Comparison of ENCODE assay signal across 8 cellular contexts in genomic region chr1:1910033-1910465, GRCh38. TPM values are rescaled to one million over a fixed set of nuclear protein-coding genes. Genes with fewer than 3 reads are reported as not detected.
DNase-seq lines count a peak whose midpoint lies in the region; ATAC-seq, FAIRE-seq and TF ChIP-seq lines count a peak whose summit lies in the region.

No MANE protein-coding gene starts in this region.

- no peaks in the 10 kb centered on the region for H4K20me1 ChIP-seq in OCI-LY3 (ENCODE audit: insufficient read depth, low read length)

- no peaks in the 10 kb centered on the region for H3K9me3 Mint-ChIP-seq in CD4-positive, alpha-beta T cell

- no peak overlapping the region for H4K91ac ChIP-seq in neuronal stem cell (ENCODE audit: low read depth, low read length, poor library complexity)

- no peaks in the 10 kb centered on the region for H3K9me3 ChIP-seq in CD4-positive, alpha-beta T cell (ENCODE audit: control insufficient read depth, low read length)
- no peaks in the 10 kb centered on the region for H3K9me3 ChIP-seq in OCI-LY3 (ENCODE audit: insufficient read depth, low read length)
- H3K9me3 ChIP-seq in neuronal stem cell (replicated peaks in 1 of 2; ENCODE audit: control insufficient read depth in 2 of 2, insufficient read depth in 1 of 2, low read depth in 1 of 2, low read length in 2 of 2), result no peaks in the 10 kb centered on the region

- H3K4me3 ChIP-seq in OCI-LY3 (ENCODE audit: low read length), result peak overlapping the region; percentile 73; the same call in 1 of the 2 replicates
- H3K4me3 ChIP-seq in neuronal stem cell (ENCODE audit: low read length in 2 of 2), result no peak overlapping the region

- no peak overlapping the region for H3K18ac ChIP-seq in neuronal stem cell (ENCODE audit: low read length)

- H2AK5ac ChIP-seq in neuronal stem cell (ENCODE audit: low read depth, low read length), result no peak overlapping the region

- H3K4me1 ChIP-seq in OCI-LY3 (ENCODE audit: low read length) (peaks cover 45% of the 10 kb centered on the region), neuronal stem cell (ENCODE audit: control insufficient read depth in 2 of 2, insufficient read depth in 1 of 2, low read depth in 1 of 2, low read length in 2 of 2) (peaks cover 5 to 6% of the 10 kb centered on the region in 2 donors)

- peaks cover 8% of the 10 kb centered on the region; the same call in 1 of the 2 replicates for H3K79me2 ChIP-seq in OCI-LY3 (ENCODE audit: low read length)

- WGBS in neuronal stem cell (ENCODE audit: extremely low coverage in 2 of 2, insufficient read length in 2 of 2, insufficient replicate concordance in 1 of 2), 2 donors, result no CpG with 5 or more reads among the region's 6 CpGs

- peak overlapping the region; percentile 35 for H3K27ac ChIP-seq in CD4-positive, alpha-beta T cell (ENCODE audit: low read depth, low read length)
- H3K27ac ChIP-seq in OCI-LY3 (ENCODE audit: low read length), result peak overlapping the region; percentile 29
- H3K27ac ChIP-seq in neuronal stem cell (replicated peaks; ENCODE audit: low read length), result no peak overlapping the region

- peaks cover 6% of the 10 kb centered on the region for H3K4me1 Mint-ChIP-seq in CD4-positive, alpha-beta T cell (ENCODE audit: low read depth)

- H2BK12ac ChIP-seq in neuronal stem cell (ENCODE audit: low read length), result no peak overlapping the region

- no peak overlapping the region for H2BK15ac ChIP-seq in neuronal stem cell (ENCODE audit: low read length)

- no peaks in the 10 kb centered on the region for H3K36me3 Mint-ChIP-seq in CD4-positive, alpha-beta T cell (ENCODE audit: low read depth)

- no peak overlapping the region for H2BK5ac ChIP-seq in neuronal stem cell (ENCODE audit: low read length)

- no peak overlapping the region for H3K4ac ChIP-seq in neuronal stem cell (ENCODE audit: low read length)

- H3K14ac ChIP-seq in neuronal stem cell (ENCODE audit: low read length), result no peak overlapping the region

- no peaks in the 10 kb centered on the region for H3K27me3 ChIP-seq in CD4-positive, alpha-beta T cell (ENCODE audit: control insufficient read depth, insufficient read depth, low read length)
- H3K27me3 ChIP-seq in OCI-LY3 (ENCODE audit: low read depth, low read length) (no peaks in the 10 kb centered on the region), neuronal stem cell (ENCODE audit: control insufficient read depth in 3 of 3, insufficient read depth in 3 of 3, low read depth in 1 of 3, low read length in 3 of 3) (peaks cover 0 to 17% (median 3%) of the 10 kb centered on the region in 3 experiments)

- peak overlapping the region; percentile 42 for H3K4me2 ChIP-seq in OCI-LY3 (ENCODE audit: low read length)
- no peak overlapping the region for H3K4me2 ChIP-seq in neuronal stem cell (ENCODE audit: insufficient read depth, low read length, poor library complexity, severe bottlenecking)

- POLR2A ChIA-PET in CD4-positive, alpha-beta T cell (lab: Charles Lee), result interaction anchor here (1.1 to 2.3 kb wide), 10 partner anchors 8 to 534 kb away, joined by 3 to 23 read pairs (median 6); partner anchors contain the start of genes CCNL2, CDK11A, MIB2 and TMEM52

- no peak for TF ChIP-seq CTCF in CD4-positive, alpha-beta T cell (IDR thresholded peaks at IDR 0.05)
- no peak for TF ChIP-seq CTCF in OCI-LY3 (IDR thresholded peaks at IDR 0.05; ENCODE audit: low read depth, low read length)

- H3K27me3 Mint-ChIP-seq in CD4-positive, alpha-beta T cell, result no peaks in the 10 kb centered on the region

- intact Hi-C loops in CD4-positive, alpha-beta T cell (cut with DNase I, micrococcal nuclease), result no loop called here

- no peaks in the 10 kb centered on the region for H3K36me3 ChIP-seq in OCI-LY3 (replicated peaks; ENCODE audit: low read depth, low read length)
- no peaks in the 10 kb centered on the region for H3K36me3 ChIP-seq in neuronal stem cell (replicated peaks in 1 of 2; ENCODE audit: control insufficient read depth in 2 of 2, insufficient read depth in 2 of 2, low read length in 2 of 2)

- peak; percentile 50 for FAIRE-seq in endometrium (lab: Jason Lieb, UNC)
- no peak for FAIRE-seq in urothelium cell line (lab: Jason Lieb, UNC)

- H2BK120ac ChIP-seq in neuronal stem cell (ENCODE audit: low read depth, low read length), result no peak overlapping the region

- no peak overlapping the region for H4K8ac ChIP-seq in neuronal stem cell (ENCODE audit: low read depth, low read length)

- CTCF ChIA-PET in CD4-positive, alpha-beta T cell (lab: Charles Lee), result interaction anchor here (1.5 to 2.3 kb wide), 4 partner anchors 8 to 296 kb away, joined by 3 to 13 read pairs (median 4); partner anchors contain the start of gene TMEM52

- H3K23ac ChIP-seq in neuronal stem cell (ENCODE audit: low read depth, low read length, poor library complexity), result no peak overlapping the region

- H3K79me1 ChIP-seq in neuronal stem cell (ENCODE audit: low read depth, low read length), result peaks cover 3% of the 10 kb centered on the region

- H3K27ac Mint-ChIP-seq in CD4-positive, alpha-beta T cell, result peak overlapping the region; percentile 88

- H3K9ac ChIP-seq in OCI-LY3 (ENCODE audit: low read length) (peak overlapping the region; percentile 30; the same call in 1 of the 2 replicates), neuronal stem cell (ENCODE audit: low read depth, low read length, poor library complexity) (no peak overlapping the region)

- H3K4me3 Mint-ChIP-seq in CD4-positive, alpha-beta T cell, result peak overlapping the region; percentile 86

- DNase-seq in CD4-positive, alpha-beta T cell, result no peak
- DNase-seq in neuronal stem cell (ENCODE audit: low spot score) (no peak), iPS-NIHi7 (ENCODE audit: extremely low spot score) (no peak), urothelium cell line (ENCODE audit: low spot score) (no peak)

- no peak overlapping the region; the same call in 1 of the 2 replicates for H2AFZ ChIP-seq in OCI-LY3 (ENCODE audit: low read depth, low read length)
- peak overlapping the region; percentile 72 for H2AFZ ChIP-seq in neuronal stem cell (ENCODE audit: low read length)

- no peak for ATAC-seq in CD4-positive, alpha-beta T cell (ENCODE audit: poor library complexity)
- ATAC-seq in GM21619 (IDR thresholded peaks at IDR 0.05; ENCODE audit: unreplicated experiment) (no peak), HG02973 (IDR thresholded peaks at IDR 0.05; ENCODE audit: unreplicated experiment) (no peak)

RNA-seq across cellular contexts. Expression of gene CALML6, which starts 5.0 kb away (rescaled TPM):
- total RNA-seq in CD4-positive, alpha-beta T cell, result under 1 TPM; 0.47 to 0.69 TPM
- polyA plus RNA-seq in neuronal stem cell (2013, experiment 1 of 2), result 0.07 TPM
- 0.08 TPM for polyA plus RNA-seq in neuronal stem cell (2013, experiment 2 of 2)

RNA-seq across cellular contexts. Expression of gene TMEM52, which starts 9.0 kb away (rescaled TPM):
- 1 to 10 TPM in 1 of 2 experiments, under 1 TPM in 1; 0.49 to 1.9 TPM for total RNA-seq in CD4-positive, alpha-beta T cell
- 7.3 TPM for polyA plus RNA-seq in neuronal stem cell (2013, experiment 1 of 2)
- 7.1 TPM for polyA plus RNA-seq in neuronal stem cell (2013, experiment 2 of 2)

RNA-seq across cellular contexts. Expression of gene GNB1, which starts 19.2 kb away (rescaled TPM):
- total RNA-seq in CD4-positive, alpha-beta T cell, result 100 to 1,000 TPM; 138 to 149 TPM
- polyA plus RNA-seq in neuronal stem cell (2013, experiment 1 of 2), result 291 TPM
- 287 TPM for polyA plus RNA-seq in neuronal stem cell (2013, experiment 2 of 2)
